In genomic region chr13:52011690-52012511, GRCh38 we compare ENCODE assay signal across 1 cellular context.
A peak's percentile ranks its signal among the peaks of the same experiment; 100 is the strongest.
TF ChIP-seq lines count a peak whose summit lies in the region.

A gene with protein sequence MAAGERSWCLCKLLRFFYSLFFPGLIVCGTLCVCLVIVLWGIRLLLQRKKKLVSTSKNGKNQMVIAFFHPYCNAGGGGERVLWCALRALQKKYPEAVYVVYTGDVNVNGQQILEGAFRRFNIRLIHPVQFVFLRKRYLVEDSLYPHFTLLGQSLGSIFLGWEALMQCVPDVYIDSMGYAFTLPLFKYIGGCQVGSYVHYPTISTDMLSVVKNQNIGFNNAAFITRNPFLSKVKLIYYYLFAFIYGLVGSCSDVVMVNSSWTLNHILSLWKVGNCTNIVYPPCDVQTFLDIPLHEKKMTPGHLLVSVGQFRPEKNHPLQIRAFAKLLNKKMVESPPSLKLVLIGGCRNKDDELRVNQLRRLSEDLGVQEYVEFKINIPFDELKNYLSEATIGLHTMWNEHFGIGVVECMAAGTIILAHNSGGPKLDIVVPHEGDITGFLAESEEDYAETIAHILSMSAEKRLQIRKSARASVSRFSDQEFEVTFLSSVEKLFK (plus strand): TSS chr13:52012398. CDS start chr13:52012419, 21 bp downstream.

TF ChIP-seq in HepG2, 621 proteins besides CTCF, POLR2A, EP300 and RAD21 (continued from another document and continues in another):
- TF ChIP-seq TERF1 (CRISPR knock-in tag; IDR thresholded peaks at IDR 0.05): no peak
- TF ChIP-seq ZNF644 (CRISPR knock-in tag; IDR thresholded peaks at IDR 0.05; ENCODE audit: low read depth): peak; percentile 44; the same call in 1 of the 2 replicates
- peak; percentile 86; the same call in 1 of the 2 replicates for TF ChIP-seq ZNF703 (CRISPR knock-in tag; IDR thresholded peaks at IDR 0.05; ENCODE audit: borderline replicate concordance)
- TF ChIP-seq ZNF761 (CRISPR knock-in tag; conservative IDR thresholded peaks at IDR 0.05): peak; percentile 96; the same call in 1 of the 2 replicates
- no peak for TF ChIP-seq CEBPB (IDR thresholded peaks at IDR 0.05; ENCODE audit: borderline replicate concordance, low read depth, low read length)
- TF ChIP-seq JDP2 (CRISPR knock-in tag; IDR thresholded peaks at IDR 0.05; ENCODE audit: borderline replicate concordance): no peak; the same call in 1 of the 2 replicates
- TF ChIP-seq, protein P1, sequence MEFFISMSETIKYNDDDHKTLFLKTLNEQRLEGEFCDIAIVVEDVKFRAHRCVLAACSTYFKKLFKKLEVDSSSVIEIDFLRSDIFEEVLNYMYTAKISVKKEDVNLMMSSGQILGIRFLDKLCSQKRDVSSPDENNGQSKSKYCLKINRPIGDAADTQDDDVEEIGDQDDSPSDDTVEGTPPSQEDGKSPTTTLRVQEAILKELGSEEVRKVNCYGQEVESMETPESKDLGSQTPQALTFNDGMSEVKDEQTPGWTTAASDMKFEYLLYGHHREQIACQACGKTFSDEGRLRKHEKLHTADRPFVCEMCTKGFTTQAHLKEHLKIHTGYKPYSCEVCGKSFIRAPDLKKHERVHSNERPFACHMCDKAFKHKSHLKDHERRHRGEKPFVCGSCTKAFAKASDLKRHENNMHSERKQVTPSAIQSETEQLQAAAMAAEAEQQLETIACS (CRISPR knock-in tag; IDR thresholded peaks at IDR 0.05): no peak
- TF ChIP-seq ZNF605 (CRISPR knock-in tag; IDR thresholded peaks at IDR 0.05): peak; percentile 97
- 0 out of 2 replicates have a peak, but pooled peaks have one; percentile 8 for TF ChIP-seq ZBTB1 (CRISPR knock-in tag; IDR thresholded peaks at IDR 0.05; ENCODE audit: borderline replicate concordance)
- TF ChIP-seq ZNF512B (CRISPR knock-in tag; IDR thresholded peaks at IDR 0.05; ENCODE audit: borderline replicate concordance): no peak; the same call in 1 of the 2 replicates
- TF ChIP-seq UBTF (CRISPR knock-in tag; IDR thresholded peaks at IDR 0.05): peak; percentile 99
- no peak for TF ChIP-seq KLF15 (CRISPR knock-in tag; IDR thresholded peaks at IDR 0.05; ENCODE audit: borderline replicate concordance)
- TF ChIP-seq KDM1A (CRISPR knock-in tag; IDR thresholded peaks at IDR 0.05): no peak
- TF ChIP-seq BCLAF1 (IDR thresholded peaks at IDR 0.05): no peak
- TF ChIP-seq GABPB1 (CRISPR knock-in tag; IDR thresholded peaks at IDR 0.05): peak; percentile 91
- peak in 1 of 2 experiments; percentile 87; a peak in 2 of 4 replicates for TF ChIP-seq KLF16 (CRISPR knock-in tag; IDR thresholded peaks at IDR 0.05)
- TF ChIP-seq, protein P2, sequence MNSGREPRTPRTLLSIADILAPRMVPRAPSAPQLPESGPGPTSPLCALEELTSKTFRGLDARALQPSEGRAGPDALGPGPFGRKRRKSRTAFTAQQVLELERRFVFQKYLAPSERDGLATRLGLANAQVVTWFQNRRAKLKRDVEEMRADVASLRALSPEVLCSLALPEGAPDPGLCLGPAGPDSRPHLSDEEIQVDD (CRISPR knock-in tag; IDR thresholded peaks at IDR 0.05; ENCODE audit: borderline replicate concordance): no peak
- TF ChIP-seq CENPBD1 (CRISPR knock-in tag; IDR thresholded peaks at IDR 0.05; ENCODE audit: borderline replicate concordance, low read depth): no peak
- TF ChIP-seq ZNF607 (CRISPR knock-in tag; IDR thresholded peaks at IDR 0.05; ENCODE audit: borderline replicate concordance): peak; percentile 98
- TF ChIP-seq ZMAT3 (CRISPR knock-in tag; conservative IDR thresholded peaks at IDR 0.05): peak; percentile 92; the same call in 1 of the 2 replicates
- peak; percentile 79 for TF ChIP-seq RFX1 (IDR thresholded peaks at IDR 0.05)
- TF ChIP-seq SIN3B (IDR thresholded peaks at IDR 0.05; ENCODE audit: low read length): peak; percentile 85; the same call in 1 of the 2 replicates
- TF ChIP-seq ZNF136 (CRISPR knock-in tag; IDR thresholded peaks at IDR 0.05; ENCODE audit: low read depth): no peak; the same call in 1 of the 2 replicates
- no peak; the same call in 1 of the 2 replicates for TF ChIP-seq HOXA7 (CRISPR knock-in tag; IDR thresholded peaks at IDR 0.05)
- peak; percentile 94 for TF ChIP-seq ZBTB7B (CRISPR knock-in tag; IDR thresholded peaks at IDR 0.05)
- 0 out of 2 replicates have a peak, but pooled peaks have one; percentile 69 for TF ChIP-seq ZNF674 (CRISPR knock-in tag; IDR thresholded peaks at IDR 0.05; ENCODE audit: low read depth)
- TF ChIP-seq JUN (CRISPR knock-in tag; IDR thresholded peaks at IDR 0.05): peak; percentile 59; the same call in 1 of the 2 replicates
- peak; percentile 80; the same call in 1 of the 2 replicates for TF ChIP-seq SP5 (CRISPR knock-in tag; IDR thresholded peaks at IDR 0.05; ENCODE audit: borderline replicate concordance, low read depth)
- peak; percentile 60; the same call in 1 of the 2 replicates for TF ChIP-seq ZNF34 (CRISPR knock-in tag; IDR thresholded peaks at IDR 0.05; ENCODE audit: borderline replicate concordance)
- TF ChIP-seq, protein P3, sequence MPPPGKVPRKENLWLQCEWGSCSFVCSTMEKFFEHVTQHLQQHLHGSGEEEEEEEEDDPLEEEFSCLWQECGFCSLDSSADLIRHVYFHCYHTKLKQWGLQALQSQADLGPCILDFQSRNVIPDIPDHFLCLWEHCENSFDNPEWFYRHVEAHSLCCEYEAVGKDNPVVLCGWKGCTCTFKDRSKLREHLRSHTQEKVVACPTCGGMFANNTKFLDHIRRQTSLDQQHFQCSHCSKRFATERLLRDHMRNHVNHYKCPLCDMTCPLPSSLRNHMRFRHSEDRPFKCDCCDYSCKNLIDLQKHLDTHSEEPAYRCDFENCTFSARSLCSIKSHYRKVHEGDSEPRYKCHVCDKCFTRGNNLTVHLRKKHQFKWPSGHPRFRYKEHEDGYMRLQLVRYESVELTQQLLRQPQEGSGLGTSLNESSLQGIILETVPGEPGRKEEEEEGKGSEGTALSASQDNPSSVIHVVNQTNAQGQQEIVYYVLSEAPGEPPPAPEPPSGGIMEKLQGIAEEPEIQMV (CRISPR knock-in tag; IDR thresholded peaks at IDR 0.05; ENCODE audit: low read depth): peak; percentile 98
- TF ChIP-seq SNAPC5 (CRISPR knock-in tag; IDR thresholded peaks at IDR 0.05; ENCODE audit: borderline replicate concordance): no peak
- TF ChIP-seq KDM3A (CRISPR knock-in tag; IDR thresholded peaks at IDR 0.05; ENCODE audit: low read depth): peak; percentile 99
- no peak for TF ChIP-seq ZBTB21 (CRISPR knock-in tag; IDR thresholded peaks at IDR 0.05)
- TF ChIP-seq, protein P4, sequence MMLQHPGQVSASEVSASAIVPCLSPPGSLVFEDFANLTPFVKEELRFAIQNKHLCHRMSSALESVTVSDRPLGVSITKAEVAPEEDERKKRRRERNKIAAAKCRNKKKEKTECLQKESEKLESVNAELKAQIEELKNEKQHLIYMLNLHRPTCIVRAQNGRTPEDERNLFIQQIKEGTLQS (CRISPR knock-in tag; IDR thresholded peaks at IDR 0.05): peak; percentile 70
- TF ChIP-seq HOXA3 (CRISPR knock-in tag; IDR thresholded peaks at IDR 0.05): peak; percentile 91
- peak; percentile 78; the same call in 1 of the 2 replicates for TF ChIP-seq CHD2 (IDR thresholded peaks at IDR 0.05; ENCODE audit: low read depth, low read length)
- peak; percentile 80 for TF ChIP-seq ZNF580 (CRISPR knock-in tag; IDR thresholded peaks at IDR 0.05; ENCODE audit: borderline replicate concordance, low read depth)
- TF ChIP-seq KAT8 (CRISPR knock-in tag; IDR thresholded peaks at IDR 0.05): peak; percentile 89
- no peak for TF ChIP-seq ZNF354B (CRISPR knock-in tag; IDR thresholded peaks at IDR 0.05)
- TF ChIP-seq NCOA2 (CRISPR knock-in tag; IDR thresholded peaks at IDR 0.05): peak; percentile 78
- peak; percentile 61; the same call in 1 of the 2 replicates for TF ChIP-seq NFRKB (IDR thresholded peaks at IDR 0.05)
- TF ChIP-seq ZNF282 (IDR thresholded peaks at IDR 0.05; ENCODE audit: partially characterized antibody): no peak
- TF ChIP-seq ZNF501 (CRISPR knock-in tag; IDR thresholded peaks at IDR 0.05): peak; percentile 89
- TF ChIP-seq, protein P5, sequence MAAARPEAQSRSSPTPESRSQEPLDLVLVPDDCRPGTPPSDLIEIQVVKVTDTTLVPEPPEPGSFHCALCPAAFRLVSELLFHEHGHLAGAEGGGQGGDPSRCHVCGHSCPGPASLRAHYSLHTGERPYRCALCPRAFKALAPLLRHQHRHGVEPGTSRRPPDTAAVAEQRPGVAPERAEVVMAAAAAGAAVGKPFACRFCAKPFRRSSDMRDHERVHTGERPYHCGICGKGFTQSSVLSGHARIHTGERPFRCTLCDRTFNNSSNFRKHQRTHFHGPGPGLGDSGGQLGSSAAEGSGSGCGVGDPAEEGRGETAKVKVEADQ (CRISPR knock-in tag; IDR thresholded peaks at IDR 0.05; ENCODE audit: borderline replicate concordance): peak; percentile 89; the same call in 1 of the 2 replicates
- TF ChIP-seq ZNF670 (CRISPR knock-in tag; IDR thresholded peaks at IDR 0.05; ENCODE audit: borderline replicate concordance): no peak; the same call in 1 of the 2 replicates
- TF ChIP-seq ZNF550 (CRISPR knock-in tag; IDR thresholded peaks at IDR 0.05; ENCODE audit: borderline replicate concordance): peak; percentile 65; the same call in 1 of the 2 replicates
- TF ChIP-seq DR1 (CRISPR knock-in tag; IDR thresholded peaks at IDR 0.05): peak; percentile 69; the same call in 1 of the 2 replicates
- TF ChIP-seq ZNF235 (CRISPR knock-in tag; IDR thresholded peaks at IDR 0.05; ENCODE audit: borderline replicate concordance): no peak
- no peak for TF ChIP-seq NFIC (IDR thresholded peaks at IDR 0.05; ENCODE audit: low read length)
- peak; percentile 66 for TF ChIP-seq ZNF451 (CRISPR knock-in tag; IDR thresholded peaks at IDR 0.05)
- peak; percentile 96 for TF ChIP-seq MEIS2 (CRISPR knock-in tag; IDR thresholded peaks at IDR 0.05)
- peak; percentile 94; the same call in 1 of the 2 replicates for TF ChIP-seq ZNF343 (CRISPR knock-in tag; IDR thresholded peaks at IDR 0.05)
